Comparison of ENCODE assay signal across 8 cellular contexts in genomic region chr3:150760431-150761200, GRCh38. TPM values are rescaled to one million over a fixed set of nuclear protein-coding genes. Genes with fewer than 3 reads are reported as not detected.
DNase-seq lines count a peak whose midpoint lies in the region; ATAC-seq and TF ChIP-seq lines count a peak whose summit lies in the region.

No MANE protein-coding gene starts in this region.

- peak overlapping the region; percentile 98 for H3K4me3 ChIP-seq in BLaER1
- H3K4me3 ChIP-seq in HUES48 (ENCODE audit: low read depth, low read length): peak overlapping the region; percentile 78
- peak overlapping the region; percentile 81 for H3K4me3 ChIP-seq in upper lobe of right lung

- H3K9me3 ChIP-seq in BLaER1: peaks cover 12% of the 10 kb centered on the region; the same call in 1 of the 2 replicates
- no peaks in the 10 kb centered on the region for H3K9me3 ChIP-seq in HUES48 (ENCODE audit: control insufficient read depth, insufficient read depth, low read length)
- H3K9me3 ChIP-seq in upper lobe of right lung: no peaks in the 10 kb centered on the region

- H3K9ac ChIP-seq in BLaER1 (peak overlapping the region; percentile 97), HUES48 (ENCODE audit: low read depth, low read length) (no peak overlapping the region)

- TF ChIP-seq CTCF in upper lobe of right lung (IDR thresholded peaks at IDR 0.05): no peak

- H3K36me3 ChIP-seq in BLaER1 (peaks cover 41% of the 10 kb centered on the region), HUES48 (ENCODE audit: control insufficient read depth, insufficient read depth, low read length) (peaks cover 5% of the 10 kb centered on the region; the same call in 1 of the 2 replicates), upper lobe of right lung (no peaks in the 10 kb centered on the region)

- ATAC-seq in GM19452 (IDR thresholded peaks at IDR 0.05; ENCODE audit: unreplicated experiment): peak; percentile 28
- ATAC-seq in upper lobe of right lung: no peak

- intact Hi-C loops in upper lobe of right lung (cut with DNase I): no loop called here

- H3K4me1 ChIP-seq in BLaER1: peaks cover 45% of the 10 kb centered on the region
- H3K4me1 ChIP-seq in HUES48 (ENCODE audit: control insufficient read depth, insufficient read depth, low read length): peaks cover 21% of the 10 kb centered on the region
- peaks cover 37% of the 10 kb centered on the region for H3K4me1 ChIP-seq in upper lobe of right lung

- no peaks in the 10 kb centered on the region for H3K27me3 ChIP-seq in BLaER1
- H3K27me3 ChIP-seq in HUES48 (ENCODE audit: control insufficient read depth, insufficient read depth, low read length): peaks cover 36% of the 10 kb centered on the region
- H3K27me3 ChIP-seq in upper lobe of right lung: no peaks in the 10 kb centered on the region

- H3K4me2 ChIP-seq in BLaER1: peak overlapping the region; percentile 92

- DNase-seq in activated naive CD8-positive, alpha-beta T cell treated with anti-CD3 and anti-CD28 coated beads, Interleukin-2, amount 50 U/mL, for 16 hours (ENCODE audit: low read depth, low spot score): peak; percentile 33
- peak; percentile 22 for DNase-seq in medulla oblongata (ENCODE audit: extremely low spot score)
- DNase-seq in upper lobe of right lung: no peak
- DNase-seq in retina: no peak
- no peak for DNase-seq in LoVo (ENCODE audit: low spot score)

- H4K20me1 ChIP-seq in BLaER1: peaks cover 72% of the 10 kb centered on the region

- H3K27ac ChIP-seq in BLaER1 (peak overlapping the region; percentile 97), HUES48 (ENCODE audit: low read depth, low read length) (no peak overlapping the region), upper lobe of right lung (peak overlapping the region; percentile 12)

RNA-seq across cellular contexts. Expression of gene SIAH2, which starts 2.4 kb away (rescaled TPM):
- 16.9 TPM for total RNA-seq in upper lobe of right lung

RNA-seq across cellular contexts. Expression of gene ERICH6, which starts 56.9 kb away (rescaled TPM):
- not detected for total RNA-seq in upper lobe of right lung

Comparison
In these comparisons a context has a peak if more than half of its experiments do, and no peak if none do; other contexts are left out.
1. DNase-seq: peak in activated naive CD8-positive, alpha-beta T cell treated with anti-CD3 and anti-CD28 coated beads, Interleukin-2, amount 50 U/mL, for 16 hours (single experiment) and medulla oblongata (single experiment); none in upper lobe of right lung (single experiment), retina (single experiment) and LoVo (single experiment).
2. Peak in every context shown above with its lines, with median percentiles within 50 percentile points of each other: H3K4me3 ChIP-seq.